10 cellular contexts compared by ENCODE assay signal in the genomic region with DNA sequence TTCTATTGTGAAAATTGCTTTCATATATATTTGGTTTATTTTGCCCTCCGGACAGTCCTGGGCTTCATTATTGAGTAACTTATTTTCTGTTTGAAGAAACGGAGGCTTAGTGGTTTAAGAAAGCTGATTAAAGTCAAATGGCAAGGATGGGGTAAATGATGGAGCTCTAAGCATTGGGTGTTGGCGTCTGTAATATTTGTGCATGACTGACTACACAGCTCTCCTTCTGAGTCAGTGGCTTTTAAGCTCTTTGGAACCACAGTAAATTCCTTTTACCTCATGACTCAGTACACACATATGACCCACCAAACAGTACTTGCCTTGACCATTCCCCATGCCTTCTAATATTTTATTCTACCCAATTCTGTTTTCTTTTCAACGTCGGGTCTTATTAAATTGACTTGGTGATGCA. TPM values are rescaled to one million over a fixed set of nuclear protein-coding genes. Genes with fewer than 3 reads are reported as not detected.
DNase-seq lines count a peak whose midpoint lies in the region; ATAC-seq and TF ChIP-seq lines count a peak whose summit lies in the region.
"Had no signal": no experiment of that assay in that cellular context is flagged by ENCODE, and none has a peak within 500 bp of the region (broad histone marks: within the 10 kb centered on the region; RNA-seq: fewer than 3 reads in every experiment).

No MANE protein-coding gene starts in this region.

- TF ChIP-seq CTCF in foreskin fibroblast (IDR thresholded peaks at IDR 0.05; ENCODE audit: low read depth, low read length): no peak

- no peak overlapping the region for H3K4me3 ChIP-seq in foreskin fibroblast (ENCODE audit: low read depth in 1 of 2, low read length in 2 of 2)

- ATAC-seq in HG03565 (IDR thresholded peaks at IDR 0.05; ENCODE audit: unreplicated experiment) (peak; percentile 38), GM18502 (IDR thresholded peaks at IDR 0.05; ENCODE audit: poor library complexity, unreplicated experiment) (no peak), GM21786 (IDR thresholded peaks at IDR 0.05; ENCODE audit: unreplicated experiment) (no peak)

- DNase-seq in A172 (ENCODE audit: low spot score) (peak; percentile 98), amniotic epithelial cell (ENCODE audit: low read depth) (peak; percentile 99), foreskin fibroblast (peak; percentile 94 to 96), NK-92 (lab: John Stamatoyannopoulos, UW; ENCODE audit: unreplicated experiment) (no peak), NCI-H2107 (lab: John Stamatoyannopoulos, UW) (no peak)
- DNase-seq: hypothalamus had no signal

RNA-seq across cellular contexts. Expression of a gene that starts 21.0 kb away (rescaled TPM):
- 0.14 and 0.48 TPM in 2 replicates for total RNA-seq in A172 (2014; rRNA removed; shearing (Covaris generic))
- total RNA-seq: B cell had no signal

Comparison
In these comparisons a context has a peak if more than half of its experiments do, and no peak if none do; other contexts are left out.
1. DNase-seq: peak in A172 (single experiment), amniotic epithelial cell (single experiment) and foreskin fibroblast (2 of 2); none in NK-92 (single experiment) and NCI-H2107 (single experiment).